In the genomic region with DNA sequence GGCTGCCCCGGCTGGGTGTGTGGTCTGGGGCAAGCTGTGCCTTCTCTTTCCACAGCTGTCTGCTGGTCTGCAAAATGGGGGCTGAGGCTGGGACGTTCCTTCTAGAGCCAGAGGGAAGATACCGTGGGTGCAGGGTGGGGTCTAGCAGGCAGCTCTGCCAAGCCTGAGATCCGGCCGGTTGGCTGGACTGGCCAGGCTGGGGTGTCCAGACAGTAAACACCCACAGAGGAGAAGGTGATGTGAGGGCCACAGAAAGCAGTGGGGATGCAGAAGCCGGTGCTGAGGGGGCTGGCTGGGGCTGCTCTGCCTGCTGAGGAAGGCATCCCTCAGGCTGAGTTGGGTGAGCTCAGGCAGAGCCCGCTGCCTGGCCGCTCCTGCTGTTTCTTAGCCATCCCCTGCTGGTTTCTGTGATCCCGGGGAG, we compare ENCODE assay signal across 29 cellular contexts. TPM values are rescaled to one million over a fixed set of nuclear protein-coding genes. Genes with fewer than 3 reads are reported as not detected.
DNase-seq lines count a peak whose midpoint lies in the region; ATAC-seq and TF ChIP-seq lines count a peak whose summit lies in the region.
"Had no signal": no experiment of that assay in that cellular context is flagged by ENCODE, and none has a peak within 500 bp of the region (broad histone marks: within the 10 kb centered on the region; RNA-seq: fewer than 3 reads in every experiment).

No MANE protein-coding gene starts in this region.

- H3K4me3 Mint-ChIP-seq in WTC11 = no peak overlapping the region
- no peak overlapping the region for H3K4me3 Mint-ChIP-seq in neural progenitor cell
- no peak overlapping the region for H3K4me3 Mint-ChIP-seq in type B pancreatic cell
- no peak overlapping the region for H3K4me3 Mint-ChIP-seq in stimulated activated naive B cell treated with anti-CD40 and anti-IgM and Interleukin-4, amounts not matched to agents 10 μg/mL and 1 μg/mL and 100 μg/mL, for 72 hours
- H3K4me3 Mint-ChIP-seq: activated B cell treated with CpG ODN at 0.5 μM for 24 hours; activated T-cell treated with anti-CD3 and anti-CD28 coated beads, Interleukin-2, amount 50 U/mL, for 24 hours; HFFc6; neural crest cell; T-cell had no signal

- no peaks in the 10 kb centered on the region for H3K36me3 Mint-ChIP-seq in WTC11
- H3K36me3 Mint-ChIP-seq in neural progenitor cell = no peaks in the 10 kb centered on the region
- no peaks in the 10 kb centered on the region for H3K36me3 Mint-ChIP-seq in type B pancreatic cell
- peaks cover 0 to 2% of the 10 kb centered on the region in 2 donors for H3K36me3 Mint-ChIP-seq in stimulated activated naive B cell treated with anti-CD40 and anti-IgM and Interleukin-4, amounts not matched to agents 10 μg/mL and 1 μg/mL and 100 μg/mL, for 72 hours
- H3K36me3 Mint-ChIP-seq: T-cell had no signal

- POLR2A ChIA-PET in WTC11 (lab: Charles Lee) = no interaction called here

- no peaks in the 10 kb centered on the region for H3K36me3 ChIP-seq in heart right ventricle
- H3K36me3 ChIP-seq in right atrium auricular region = no peaks in the 10 kb centered on the region
- no peaks in the 10 kb centered on the region for H3K36me3 ChIP-seq in neural progenitor cell
- H3K36me3 ChIP-seq: adrenal gland, esophagus squamous epithelium, right lobe of liver had no signal

- H3K79me2 ChIP-seq in neural progenitor cell (ENCODE audit: low read depth) = no peaks in the 10 kb centered on the region

- 39 to 49% methylated on average over 9 of the region's 9 CpGs for WGBS in heart right ventricle, 2 donors

- CTCF ChIA-PET in WTC11 (lab: Charles Lee) = interaction anchor here (1.1 to 2.0 kb wide), 3 partner anchors 8 to 99 kb away, joined by 3 to 6 read pairs (median 5); no protein-coding TSS in a partner anchor

- H3K9me3 Mint-ChIP-seq in WTC11 = no peaks in the 10 kb centered on the region
- no peaks in the 10 kb centered on the region for H3K9me3 Mint-ChIP-seq in neural progenitor cell
- no peaks in the 10 kb centered on the region for H3K9me3 Mint-ChIP-seq in type B pancreatic cell
- no peaks in the 10 kb centered on the region for H3K9me3 Mint-ChIP-seq in stimulated activated naive B cell treated with anti-CD40 and anti-IgM and Interleukin-4, amounts not matched to agents 10 μg/mL and 1 μg/mL and 100 μg/mL, for 72 hours
- H3K9me3 Mint-ChIP-seq: activated B cell treated with CpG ODN at 0.5 μM for 24 hours; activated T-cell treated with anti-CD3 and anti-CD28 coated beads, Interleukin-2, amount 50 U/mL, for 24 hours; HFFc6; neural crest cell; T-cell had no signal

- ATAC-seq in heart right ventricle (peak in 7 of 8 donors; percentile 19 to 33 (median 25)), WTC11 (peak; percentile 12; the same call in 1 of the 2 replicates), HG03439 (IDR thresholded peaks at IDR 0.05; ENCODE audit: unreplicated experiment) (no peak), GM18502 (IDR thresholded peaks at IDR 0.05; ENCODE audit: poor library complexity, unreplicated experiment) (no peak)
- ATAC-seq in stimulated activated naive B cell treated with anti-CD40 and anti-IgM and Interleukin-4, amounts not matched to agents 10 μg/mL and 1 μg/mL and 100 μg/mL, for 72 hours (replicated peaks) = no peak
- ATAC-seq: T-cell had no signal

- no peak overlapping the region for H2AFZ ChIP-seq in neural progenitor cell (replicated peaks)

- H3K9me3 ChIP-seq in heart right ventricle = no peaks in the 10 kb centered on the region
- H3K9me3 ChIP-seq in right atrium auricular region = no peaks in the 10 kb centered on the region
- H3K9me3 ChIP-seq in neural progenitor cell (ENCODE audit: low read depth) = no peaks in the 10 kb centered on the region
- H3K9me3 ChIP-seq: adrenal gland, esophagus squamous epithelium, right lobe of liver had no signal

- H3K4me1 ChIP-seq in heart right ventricle = peaks cover 0 to 53% (median 4%) of the 10 kb centered on the region in 9 donors
- H3K4me1 ChIP-seq in right atrium auricular region = peaks cover 0 to 27% of the 10 kb centered on the region in 2 donors
- peaks cover 26% of the 10 kb centered on the region for H3K4me1 ChIP-seq in neural progenitor cell
- H3K4me1 ChIP-seq: adrenal gland, right lobe of liver had no signal

- H3K4me3 ChIP-seq in heart right ventricle = no peak overlapping the region
- H3K4me3 ChIP-seq in right atrium auricular region = no peak overlapping the region
- no peak overlapping the region for H3K4me3 ChIP-seq in neural progenitor cell
- H3K4me3 ChIP-seq: adrenal gland, dorsolateral prefrontal cortex, esophagus squamous epithelium, right lobe of liver had no signal

- H3K27me3 Mint-ChIP-seq in WTC11 (ENCODE audit: low read depth) (0 out of 2 replicates have a peak, but pooled peaks cover 3% of the 10 kb centered on the region), neural progenitor cell (ENCODE audit: insufficient read depth, low read depth) (peaks cover 5% of the 10 kb centered on the region), type B pancreatic cell (peaks cover 4% of the 10 kb centered on the region)
- H3K27me3 Mint-ChIP-seq in stimulated activated naive B cell treated with anti-CD40 and anti-IgM and Interleukin-4, amounts not matched to agents 10 μg/mL and 1 μg/mL and 100 μg/mL, for 72 hours = peaks cover 0 to 14% of the 10 kb centered on the region in 2 donors
- H3K27me3 Mint-ChIP-seq: activated B cell treated with CpG ODN at 0.5 μM for 24 hours had no signal

- TF ChIP-seq CTCF in heart right ventricle (IDR thresholded peaks at IDR 0.05) (no peak), right atrium auricular region (IDR thresholded peaks at IDR 0.05) (no peak), WTC11 (IDR thresholded peaks at IDR 0.05) (no peak), neural progenitor cell (IDR thresholded peaks at IDR 0.05) (no peak), type B pancreatic cell (conservative IDR thresholded peaks at IDR 0.05) (no peak)

- DNase-seq in heart right ventricle (no peak), right atrium auricular region (ENCODE audit: low spot score) (no peak), WTC11 (ENCODE audit: low spot score) (no peak), neural progenitor cell (ENCODE audit: low spot score) (no peak), type B pancreatic cell (ENCODE audit: extremely low spot score, unreplicated experiment) (no peak)
- DNase-seq in stimulated activated naive B cell treated with anti-CD40 and anti-IgM and Interleukin-4, amounts not matched to agents 10 μg/mL and 1 μg/mL and 100 μg/mL, for 72 hours = no peak
- DNase-seq: activated B cell treated with CpG ODN at 0.5 μM for 24 hours; activated T-cell treated with anti-CD3 and anti-CD28 coated beads, Interleukin-2, amount 50 U/mL, for 24 hours; adrenal gland; cerebellar nuclear complex; COR-L47; DMS53; esophagus squamous epithelium; foreskin melanocyte; HFFc6; KG1; NCI-H1092 treated with DMSO at 0.1 percent for 48 hours; NCI-H187 treated with DMSO at 0.1 percent for 48 hours; NCI-H2171; right lobe of liver; stimulated activated CD4-positive, alpha-beta T cell treated with anti-CD3 and anti-CD28 coated beads, Interleukin-4, amount 100 ng/mL, for 24 hours; T-cell had no signal

- H4K20me1 ChIP-seq in neural progenitor cell (ENCODE audit: low read depth) = no peaks in the 10 kb centered on the region

- H3F3A ChIP-seq in neural progenitor cell (ENCODE audit: low read depth) = no peaks in the 10 kb centered on the region

- H3K27ac Mint-ChIP-seq in WTC11 (no peak overlapping the region), neural progenitor cell (peak overlapping the region; percentile 82), type B pancreatic cell (peak overlapping the region; percentile 13)
- H3K27ac Mint-ChIP-seq in stimulated activated naive B cell treated with anti-CD40 and anti-IgM and Interleukin-4, amounts not matched to agents 10 μg/mL and 1 μg/mL and 100 μg/mL, for 72 hours = no peak overlapping the region
- H3K27ac Mint-ChIP-seq: activated B cell treated with CpG ODN at 0.5 μM for 24 hours; activated T-cell treated with anti-CD3 and anti-CD28 coated beads, Interleukin-2, amount 50 U/mL, for 24 hours; HFFc6; T-cell had no signal

- H3K27me3 ChIP-seq in heart right ventricle (peaks cover 0 to 30% (median 0%) of the 10 kb centered on the region in 7 donors), right atrium auricular region (no peaks in the 10 kb centered on the region), neural progenitor cell (no peaks in the 10 kb centered on the region)
- H3K27me3 ChIP-seq: adrenal gland, dorsolateral prefrontal cortex, right lobe of liver had no signal

- H3K9ac ChIP-seq in neural progenitor cell = no peak overlapping the region

- H3K27ac ChIP-seq in heart right ventricle = peak overlapping the region in 1 of 10 donors; percentile 34
- no peak overlapping the region for H3K27ac ChIP-seq in right atrium auricular region
- H3K27ac ChIP-seq in neural progenitor cell = no peak overlapping the region
- H3K27ac ChIP-seq: adrenal gland, C4-2B, right lobe of liver had no signal

- H3K4me1 Mint-ChIP-seq in WTC11 (peaks cover 28% of the 10 kb centered on the region), neural progenitor cell (peaks cover 32% of the 10 kb centered on the region), type B pancreatic cell (ENCODE audit: unreplicated experiment) (peaks cover 31% of the 10 kb centered on the region)
- H3K4me1 Mint-ChIP-seq in stimulated activated naive B cell treated with anti-CD40 and anti-IgM and Interleukin-4, amounts not matched to agents 10 μg/mL and 1 μg/mL and 100 μg/mL, for 72 hours = peaks cover 0 to 2% of the 10 kb centered on the region in 2 donors
- H3K4me1 Mint-ChIP-seq: activated B cell treated with CpG ODN at 0.5 μM for 24 hours, T-cell had no signal

- intact Hi-C loops in heart right ventricle (cut with DNase I) = loop anchor here in 1 of 10 donors (5.0 kb wide), 1 partner anchor 33 kb away; no protein-coding TSS in a partner anchor

- H3K4me2 ChIP-seq in neural progenitor cell = no peak overlapping the region

TF ChIP-seq in WTC11, 78 proteins besides CTCF, POLR2A, EP300 and RAD21 (continues in another document):
- TF ChIP-seq NFYB (CRISPR knock-in tag; conservative IDR thresholded peaks at IDR 0.05; ENCODE audit: low read depth) (no peak), E2F4 (CRISPR knock-in tag; IDR thresholded peaks at IDR 0.05; ENCODE audit: borderline replicate concordance, low read depth) (no peak), NR3C1 (CRISPR knock-in tag; conservative IDR thresholded peaks at IDR 0.05; ENCODE audit: low read depth) (no peak)

RNA-seq across cellular contexts. Expression of gene FBLN2, which starts 46.1 kb away (rescaled TPM):
- total RNA-seq in heart right ventricle = 10 to 100 TPM; 35.4 to 78.9 (median 47.0) TPM
- polyA plus RNA-seq in heart right ventricle = 10 to 100 TPM; 20.7 to 55.9 TPM
- total RNA-seq in right atrium auricular region = 100 to 1,000 TPM; 122 to 185 TPM
- total RNA-seq in WTC11 (2021) = 20.7 to 35.2 TPM (median 31.3 TPM) in 3 replicates
- total RNA-seq in neural progenitor cell (ENCODE audit: low replicate concordance) = 15.0 and 15.9 TPM in 2 replicates
- 49.1 and 67.6 TPM in 2 replicates for total RNA-seq in type B pancreatic cell (ENCODE audit: low replicate concordance)
- total RNA-seq: MCF 10A, NCI-H460 had no signal

Comparison
In these comparisons a context has a peak if more than half of its experiments do, and no peak if none do; other contexts are left out.
1. ATAC-seq: peak in heart right ventricle (7 of 8) and WTC11 (single experiment); none in HG03439 (single experiment), stimulated activated naive B cell treated with anti-CD40 and anti-IgM and Interleukin-4, amounts not matched to agents 10 μg/mL and 1 μg/mL and 100 μg/mL, for 72 hours (0 of 2) and GM18502 (single experiment).
2. H3K27ac Mint-ChIP-seq: peak in neural progenitor cell (single experiment) and type B pancreatic cell (single experiment); none in WTC11 (single experiment) and stimulated activated naive B cell treated with anti-CD40 and anti-IgM and Interleukin-4, amounts not matched to agents 10 μg/mL and 1 μg/mL and 100 μg/mL, for 72 hours (single experiment).